9 cellular contexts compared by ENCODE assay signal in genomic region chr6:40588070-40588384, GRCh38. TPM values are rescaled to one million over a fixed set of nuclear protein-coding genes. Genes with fewer than 3 reads are reported as not detected.
A peak's percentile ranks its signal among the peaks of the same experiment; 100 is the strongest.
DNase-seq lines count a peak whose midpoint lies in the region; ATAC-seq, FAIRE-seq and TF ChIP-seq lines count a peak whose summit lies in the region.
"Had no signal": no experiment of that assay in that cellular context is flagged by ENCODE, and none has a peak within 500 bp of the region (broad histone marks: within the 10 kb centered on the region; RNA-seq: fewer than 3 reads in every experiment).

No MANE protein-coding gene starts in this region.

- H3K4me3 ChIP-seq in AG04449 (ENCODE audit: low read depth, low read length) (peak overlapping the region; percentile 51; the same call in 1 of the 2 replicates), H1 (ENCODE audit: extremely low read depth in 1 of 4, insufficient read depth in 2 of 4, low read depth in 3 of 4, low read length in 4 of 4) (peak overlapping the region in 3 of 4 experiments; percentile 34 to 76 (median 76); a peak in 6 of 8 replicates), neuron (ENCODE audit: low read length) (peak overlapping the region; percentile 24)

- no peaks in the 10 kb centered on the region for H3K79me1 ChIP-seq in H1 (ENCODE audit: low read depth, low read length)

- H3K9me3 ChIP-seq in H1 (ENCODE audit: insufficient read depth in 2 of 2, low read depth in 1 of 2, low read length in 1 of 2), result no peaks in the 10 kb centered on the region
- no peaks in the 10 kb centered on the region for H3K9me3 ChIP-seq in neuron (ENCODE audit: low read length)

- no peaks in the 10 kb centered on the region for H4K20me1 ChIP-seq in H1 (replicated peaks in 1 of 2; ENCODE audit: control insufficient read depth in 1 of 2, insufficient read depth in 2 of 2, low read length in 2 of 2)

- H2BK12ac ChIP-seq in H1 (ENCODE audit: low read depth, low read length), result 0 out of 2 replicates have a peak overlapping the region, but pooled peaks have one; percentile 10

- no peak overlapping the region for H3K14ac ChIP-seq in H1 (ENCODE audit: insufficient read length)

- POLR2A ChIA-PET in AG04449 (lab: Yijun Ruan, JAX), result interaction anchor here (0.6 kb wide), 1 partner anchor 18 kb away, joined by 3 read pairs; no protein-coding TSS in a partner anchor
- POLR2A ChIA-PET in H1 (lab: Charles Lee; ENCODE audit: partially characterized antibody), result interaction anchor here (0.6 to 1.4 kb wide), 6 partner anchors 10 to 259 kb away, joined by 3 to 4 read pairs (median 3); no protein-coding TSS in a partner anchor

- peak overlapping the region; percentile 53; the same call in 1 of the 2 replicates for H2BK15ac ChIP-seq in H1 (ENCODE audit: low read length)

- H3K9ac ChIP-seq in H1 (replicated peaks in 1 of 4; ENCODE audit: extremely low read depth in 1 of 4, low read depth in 3 of 4, low read length in 3 of 4), result no peak overlapping the region

- 35% methylated on average over 7 of the region's 11 CpGs; no CpG with 5 or more reads in 1 of the 2 experiments for WGBS in H1 (ENCODE audit: extremely low coverage in 1 of 2, insufficient coverage in 1 of 2, insufficient read length in 1 of 2, insufficient replicate concordance in 2 of 2, low coverage in 1 of 2, low lambda C conversion rate in 2 of 2, missing lambda C conversion rate in 1 of 2), 2 experiments

- no peaks in the 10 kb centered on the region for H3K79me2 ChIP-seq in H1 (ENCODE audit: control insufficient read depth in 1 of 2, insufficient read depth in 2 of 2, low read length in 2 of 2)

- H3K56ac ChIP-seq in H1 (replicated peaks; ENCODE audit: insufficient read length, low read depth, low read length), result no peak overlapping the region

- H3K4me2 ChIP-seq in H1 (ENCODE audit: insufficient read depth in 1 of 2, low read depth in 2 of 2, low read length in 2 of 2), result peak overlapping the region; percentile 88 to 94

- H4K5ac ChIP-seq in H1 (ENCODE audit: insufficient read length, low read depth, low read length), result no peak overlapping the region

- H3K27ac ChIP-seq in H1 (ENCODE audit: low read depth, low read length), result no peak overlapping the region

- no peak; a peak in 1 of 4 replicates for TF ChIP-seq RAD21 in H1 (IDR thresholded peaks at IDR 0.05 in 1 of 2, conservative IDR thresholded peaks at IDR 0.05 in 1 of 2; ENCODE audit: low read depth in 2 of 2, low read length in 2 of 2)

- FAIRE-seq in H1 (lab: Jason Lieb, UNC), result no peak
- FAIRE-seq: kidney had no signal

- TF ChIP-seq EP300 in H1 (IDR thresholded peaks at IDR 0.05; ENCODE audit: borderline replicate concordance in 1 of 2, low read depth in 2 of 2, low read length in 2 of 2), result no peak

- H3K23ac ChIP-seq in H1 (ENCODE audit: insufficient read length), result no peak overlapping the region

- DNase-seq in AG04449 (ENCODE audit: low read depth, low spot score) (no peak), H1 (ENCODE audit: low read depth in 1 of 2, low spot score in 2 of 2) (no peak), HuH-7.5 (ENCODE audit: low spot score) (no peak), epidermal melanocyte (ENCODE audit: insufficient read length, low spot score) (no peak)
- no peak for DNase-seq in effector CD8-positive, alpha-beta T cell (lab: John Stamatoyannopoulos, UW)

- no peak for TF ChIP-seq CTCF in AG04449 (IDR thresholded peaks at IDR 0.05; ENCODE audit: insufficient read depth, low read length, missing control alignments)
- TF ChIP-seq CTCF in H1 (IDR thresholded peaks at IDR 0.05; ENCODE audit: control extremely low read depth in 1 of 3, insufficient read depth in 1 of 3, low read depth in 1 of 3, low read length in 3 of 3), result no peak

- ATAC-seq in HG03025 (IDR thresholded peaks at IDR 0.05; ENCODE audit: low FRiP score, unreplicated experiment) (peak; percentile 17), HG03571 (IDR thresholded peaks at IDR 0.05; ENCODE audit: unreplicated experiment) (no peak)

- H2AK5ac ChIP-seq in H1 (ENCODE audit: low read depth, low read length), result no peak overlapping the region

- H3K18ac ChIP-seq in H1 (ENCODE audit: extremely low read depth, low read length), result no peak overlapping the region

- H3K4me1 ChIP-seq in H1 (replicated peaks in 1 of 4; ENCODE audit: control insufficient read depth in 3 of 4, insufficient read depth in 4 of 4, low read length in 3 of 4) (peaks cover 13 to 24% (median 19%) of the 10 kb centered on the region in 4 experiments), neuron (ENCODE audit: insufficient read depth, low read length) (peaks cover 2% of the 10 kb centered on the region)

- no peak overlapping the region for H2BK20ac ChIP-seq in H1 (ENCODE audit: low read length)

- peaks cover 13% of the 10 kb centered on the region for H3K23me2 ChIP-seq in H1 (ENCODE audit: low read depth, low read length)

- TF ChIP-seq POLR2A in H1 (IDR thresholded peaks at IDR 0.05; ENCODE audit: control extremely low read depth in 1 of 2, low read depth in 2 of 2, low read length in 2 of 2), result no peak

- CTCF ChIA-PET in AG04449 (lab: Yijun Ruan, JAX) (interaction anchor here (1.0 kb wide), 3 partner anchors 10 to 25 kb away, joined by 3 read pairs; no protein-coding TSS in a partner anchor), H1 (lab: Charles Lee; ENCODE audit: partially characterized antibody) (interaction anchor here (0.6 to 11.1 kb wide), 43 partner anchors 10 to 672 kb away, joined by 3 to 136 read pairs (median 3); no protein-coding TSS in a partner anchor)

- peaks cover 3 to 23% (median 19%) of the 10 kb centered on the region in 4 experiments; a peak in 6 of 7 replicates for H3K27me3 ChIP-seq in H1 (replicated peaks in 1 of 4; ENCODE audit: control insufficient read depth in 3 of 4, extremely low read depth in 1 of 4, insufficient read depth in 3 of 4, low read length in 3 of 4)
- peaks cover 42% of the 10 kb centered on the region for H3K27me3 ChIP-seq in neuron (ENCODE audit: insufficient read depth, low read length)

- H4K8ac ChIP-seq in H1 (ENCODE audit: extremely low read depth, insufficient read depth, low read length), result no peak overlapping the region; the same call in 1 of the 2 replicates

- H3K36me3 ChIP-seq in H1 (ENCODE audit: control insufficient read depth in 2 of 4, insufficient read depth in 4 of 4, low read length in 3 of 4) (no peaks in the 10 kb centered on the region), neuron (ENCODE audit: insufficient read depth, low read length) (no peaks in the 10 kb centered on the region)

- H2BK120ac ChIP-seq in H1 (replicated peaks; ENCODE audit: low read depth, low read length), result no peak overlapping the region

- H2AFZ ChIP-seq in H1 (ENCODE audit: low read length) (no peak overlapping the region; the same call in 1 of the 2 replicates), neuron (ENCODE audit: low read depth, low read length) (peak overlapping the region; percentile 64)

- no peak overlapping the region for H2BK5ac ChIP-seq in H1 (ENCODE audit: low read depth, low read length)

- no peak overlapping the region for H4K91ac ChIP-seq in H1 (replicated peaks; ENCODE audit: insufficient read length, low read length)

- H3K4ac ChIP-seq in H1 (replicated peaks; ENCODE audit: insufficient read length, low read depth, low read length), result no peak overlapping the region

TF ChIP-seq in H1, 55 proteins besides CTCF, POLR2A, EP300 and RAD21:
- no peak for TF ChIP-seq CHD2 (IDR thresholded peaks at IDR 0.05; ENCODE audit: low read length)
- no peak for TF ChIP-seq ATF3 (IDR thresholded peaks at IDR 0.05; ENCODE audit: insufficient read depth, low read depth, low read length)
- TF ChIP-seq ASH2L (IDR thresholded peaks at IDR 0.05; ENCODE audit: low read length), result no peak
- TF ChIP-seq POU5F1 (IDR thresholded peaks at IDR 0.05; ENCODE audit: low read depth, low read length), result no peak
- TF ChIP-seq KDM1A (IDR thresholded peaks at IDR 0.05; ENCODE audit: borderline replicate concordance, low read length), result 0 out of 2 replicates have a peak, but pooled peaks have one; percentile 15
- TF ChIP-seq SUZ12 (IDR thresholded peaks at IDR 0.05; ENCODE audit: low read length), result no peak
- no peak for TF ChIP-seq HDAC6 (IDR thresholded peaks at IDR 0.05; ENCODE audit: low read depth, low read length)
- no peak for TF ChIP-seq CREB1 (IDR thresholded peaks at IDR 0.05)
- no peak for TF ChIP-seq JUND (IDR thresholded peaks at IDR 0.05; ENCODE audit: low read length)

RNA-seq across cellular contexts. Expression of gene LRFN2, which starts 0.9 kb away (rescaled TPM):
- total RNA-seq in H1 (2021; fragmentation: NEBNext Ultra II Directional; extraction: Animal tissue kit (Norgen Biotek cat#: 25700)), result 2.3 TPM in 2 replicates
- polyA plus RNA-seq in H1 (2011; rRNA removed), result 2.3 and 2.9 TPM in 2 replicates
- 2.1 TPM for polyA plus RNA-seq in H1 (2011; cell fraction: cytosol; rRNA removed)
- 5.0 TPM for polyA plus RNA-seq in H1 (2011; cell fraction: nucleus; rRNA removed)
- 0.64 to 1.5 TPM (median 1.2 TPM) in 4 replicates for polyA plus RNA-seq in H1 (2012, experiment 1 of 2)
- 0.75 TPM for polyA plus RNA-seq in H1 (2012, experiment 2 of 2)
- 2.1 TPM for polyA plus RNA-seq in H1 (2013, experiment 1 of 2)
- polyA plus RNA-seq in H1 (2013, experiment 2 of 2), result 2.3 TPM
- 3.2 and 3.8 TPM in 2 replicates for polyA minus RNA-seq in H1 (2011; rRNA and poly(A)+ RNA removed)
- polyA minus RNA-seq in H1 (2011; cell fraction: cytosol; rRNA and poly(A)+ RNA removed), result 2.9 TPM
- 6.2 TPM for polyA minus RNA-seq in H1 (2011; cell fraction: nucleus; rRNA and poly(A)+ RNA removed)
- total RNA-seq: kidney had no signal

Comparison
In these comparisons a context has a peak if more than half of its experiments do, and no peak if none do; other contexts are left out.
1. H3K4me3 ChIP-seq: peak in every context shown above with its lines; median percentile 76 in H1; 51 in AG04449; 24 in neuron.